16 cellular contexts compared by ENCODE assay signal in genomic region chr9:104088416-104088815, GRCh38.
"Had no signal": no experiment of that assay in that cellular context is flagged by ENCODE, and none has a peak within 500 bp of the region (broad histone marks: within the 10 kb centered on the region; RNA-seq: fewer than 3 reads in every experiment).

No MANE protein-coding gene starts in this region.

- H3K4me3 ChIP-seq: cardiac muscle cell, gastrocnemius medialis, thyroid gland had no signal

- ATAC-seq: effector memory CD8-positive, alpha-beta T cell; gastrocnemius medialis; left lobe of liver had no signal

- H3K27me3 ChIP-seq: cardiac muscle cell, gastrocnemius medialis, thyroid gland had no signal

- H3K9me3 ChIP-seq: gastrocnemius medialis, thyroid gland had no signal

- H3K36me3 ChIP-seq: cardiac muscle cell, gastrocnemius medialis, thyroid gland, WERI-Rb-1 had no signal

- FAIRE-seq: kidney had no signal

- H3K27ac ChIP-seq: cardiac muscle cell, gastrocnemius medialis, thyroid gland, WERI-Rb-1 had no signal

- DNase-seq: activated CD4-positive, alpha-beta T cell treated with anti-CD3 and anti-CD28 coated beads for 1 hour; activated naive CD8-positive, alpha-beta T cell treated with anti-CD3 and anti-CD28 coated beads for 36 hours; amygdala; dermis blood vessel endothelial cell; effector memory CD8-positive, alpha-beta T cell; gastrocnemius medialis; head of caudate nucleus; kidney; midbrain; stimulated activated CD4-positive, alpha-beta T cell treated with anti-CD3 and anti-CD28 coated beads, Interleukin-2, amount 100 ng/mL, for 24 hours; stimulated activated naive CD4-positive, alpha-beta T cell treated with Interleukin-2 at 50 U/mL for 16 hours; T-helper 2 cell; thyroid gland; WERI-Rb-1 had no signal
